15 cellular contexts compared by ENCODE assay signal in genomic region chr7:57403601-57404342, GRCh38. TPM values are rescaled to one million over a fixed set of nuclear protein-coding genes. Genes with fewer than 3 reads are reported as not detected.
DNase-seq lines count a peak whose midpoint lies in the region; ATAC-seq, FAIRE-seq and TF ChIP-seq lines count a peak whose summit lies in the region.
"Had no signal": no experiment of that assay in that cellular context is flagged by ENCODE, and none has a peak within 500 bp of the region (broad histone marks: within the 10 kb centered on the region; RNA-seq: fewer than 3 reads in every experiment).

No MANE protein-coding gene starts in this region.

- BruUV-seq in PC-3 (replicated peaks; lab: Mats Ljungman, UMichigan) = no TSS peak

- H3K4me3 ChIP-seq in PC-3 (ENCODE audit: low read length) = peak overlapping the region; percentile 60
- peak overlapping the region; percentile 29 for H3K4me3 ChIP-seq in parathyroid adenoma (ENCODE audit: low read depth, low read length)
- no peak overlapping the region for H3K4me3 ChIP-seq in brain microvascular endothelial cell (ENCODE audit: low read depth, low read length)
- H3K4me3 ChIP-seq: SK-N-MC had no signal

- intact Hi-C loops in PC-3 (cut with micrococcal nuclease) (no loop called here), Right ventricle myocardium superior (cut with DNase I) (no loop called here)

- DNase-seq in PC-3 (peak; percentile 28), Right ventricle myocardium superior (peak; percentile 82), NCI-H774 (lab: John Stamatoyannopoulos, UW) (no peak), brain microvascular endothelial cell (no peak), NCI-H2196 (lab: John Stamatoyannopoulos, UW; ENCODE audit: unreplicated experiment) (no peak)
- DNase-seq: activated B cell treated with CpG ODN at 0.5 μM for 24 hours; activated T-cell treated with anti-CD3 and anti-CD28 coated beads, Interleukin-2, amount 50 U/mL, for 1 hour; DMS153; stimulated activated CD4-positive, alpha-beta T cell treated with anti-CD3 and anti-CD28 coated beads, Interleukin-12 subunit alpha, Interleukin-12 subunit beta, amount 100 ng/mL, for 4 hours had no signal

- POLR2A ChIA-PET in PC-3 (lab: Charles Lee; ENCODE audit: unreplicated experiment) = no interaction called here

- peak; percentile 41 for FAIRE-seq in A204.1 (lab: Jason Lieb, UNC)

- no peaks in the 10 kb centered on the region for H3K27me3 ChIP-seq in PC-3 (ENCODE audit: low read length)
- no peaks in the 10 kb centered on the region for H3K27me3 ChIP-seq in parathyroid adenoma (ENCODE audit: control insufficient read depth, insufficient read depth, low read length)
- H3K27me3 ChIP-seq in brain microvascular endothelial cell (replicated peaks) = no peaks in the 10 kb centered on the region

- H3K27ac ChIP-seq in PC-3 (ENCODE audit: low read length) = no peak overlapping the region
- no peak overlapping the region for H3K27ac ChIP-seq in parathyroid adenoma
- no peak overlapping the region for H3K27ac ChIP-seq in brain microvascular endothelial cell
- H3K27ac ChIP-seq: SK-N-MC had no signal

- H3K79me2 ChIP-seq in PC-3 (ENCODE audit: low read length) = no peaks in the 10 kb centered on the region
- no peaks in the 10 kb centered on the region for H3K79me2 ChIP-seq in parathyroid adenoma

- no peaks in the 10 kb centered on the region for H3K36me3 ChIP-seq in PC-3 (ENCODE audit: low read depth, low read length)
- H3K36me3 ChIP-seq in parathyroid adenoma (ENCODE audit: control insufficient read depth, insufficient read depth, low read length) = no peaks in the 10 kb centered on the region
- no peaks in the 10 kb centered on the region for H3K36me3 ChIP-seq in brain microvascular endothelial cell (replicated peaks)

- H3K9me3 ChIP-seq in PC-3 (ENCODE audit: low read length) (no peaks in the 10 kb centered on the region), parathyroid adenoma (ENCODE audit: control insufficient read depth, low read length) (no peaks in the 10 kb centered on the region)

- H3K4me1 ChIP-seq in PC-3 (ENCODE audit: insufficient read depth, low read length) (no peaks in the 10 kb centered on the region), parathyroid adenoma (no peaks in the 10 kb centered on the region)

- H4K20me1 ChIP-seq in PC-3 (ENCODE audit: low read length) = no peaks in the 10 kb centered on the region

- H3K9ac ChIP-seq in PC-3 (ENCODE audit: low read length) = no peak overlapping the region
- no peak overlapping the region for H3K9ac ChIP-seq in parathyroid adenoma

- H3K4me2 ChIP-seq in PC-3 (ENCODE audit: low read length) (peak overlapping the region; percentile 41; the same call in 1 of the 2 replicates), parathyroid adenoma (ENCODE audit: low read length) (peak overlapping the region; percentile 26)

- TF ChIP-seq CTCF in PC-3 (conservative IDR thresholded peaks at IDR 0.05; ENCODE audit: low read depth, low read length) = no peak
- no peak for TF ChIP-seq CTCF in parathyroid adenoma (IDR thresholded peaks at IDR 0.05)
- TF ChIP-seq CTCF in brain microvascular endothelial cell (IDR thresholded peaks at IDR 0.05; ENCODE audit: low read depth, low read length, missing control alignments) = no peak

- no peaks in the 10 kb centered on the region for H3F3A ChIP-seq in PC-3 (ENCODE audit: low read length, unreplicated experiment)

- H2AFZ ChIP-seq in PC-3 (ENCODE audit: low read length) = peak overlapping the region; percentile 67
- H2AFZ ChIP-seq in parathyroid adenoma = no peak overlapping the region

- CTCF ChIA-PET in PC-3 (lab: Charles Lee) = no interaction called here

- no peaks in the 10 kb centered on the region for H3K9me2 ChIP-seq in PC-3 (replicated peaks; ENCODE audit: low read length)

- in situ Hi-C loops in brain microvascular endothelial cell (cut with HindIII; ENCODE audit: low pct_ligation_motif_present, low sequenced_read_pairs) = no loop called here

- ATAC-seq in PC-3 (no peak), Right ventricle myocardium superior (ENCODE audit: poor library complexity) (peak; percentile 96), HG03460 (IDR thresholded peaks at IDR 0.05; ENCODE audit: unreplicated experiment) (no peak)
- ATAC-seq: natural killer cell treated with Interleukin-12 subunit alpha and Interleukin-12 subunit beta and Interleukin-15 and Interleukin-18, amount 100 ng/mL, for 72 hours had no signal

RNA-seq across cellular contexts. Expression of gene ZNF716, which starts 46.2 kb away (rescaled TPM):
- total RNA-seq in PC-3 (2014; rRNA removed) (0.06 TPM in 1 of 2 replicates, not detected in the other), Right ventricle myocardium superior (not detected)
- total RNA-seq: activated B cell treated with CpG ODN at 0.5 μM for 24 hours; dermis microvascular lymphatic vessel endothelial cell; natural killer cell treated with Interleukin-12 subunit alpha and Interleukin-12 subunit beta and Interleukin-15 and Interleukin-18, amount 100 ng/mL, for 72 hours had no signal

Comparison
In these comparisons a context has a peak if more than half of its experiments do, and no peak if none do; other contexts are left out.
1. DNase-seq: peak in PC-3 (single experiment) and Right ventricle myocardium superior (single experiment); none in NCI-H774 (single experiment), brain microvascular endothelial cell (single experiment) and NCI-H2196 (single experiment).